1 cellular context compared by ENCODE assay signal in the genomic region with DNA sequence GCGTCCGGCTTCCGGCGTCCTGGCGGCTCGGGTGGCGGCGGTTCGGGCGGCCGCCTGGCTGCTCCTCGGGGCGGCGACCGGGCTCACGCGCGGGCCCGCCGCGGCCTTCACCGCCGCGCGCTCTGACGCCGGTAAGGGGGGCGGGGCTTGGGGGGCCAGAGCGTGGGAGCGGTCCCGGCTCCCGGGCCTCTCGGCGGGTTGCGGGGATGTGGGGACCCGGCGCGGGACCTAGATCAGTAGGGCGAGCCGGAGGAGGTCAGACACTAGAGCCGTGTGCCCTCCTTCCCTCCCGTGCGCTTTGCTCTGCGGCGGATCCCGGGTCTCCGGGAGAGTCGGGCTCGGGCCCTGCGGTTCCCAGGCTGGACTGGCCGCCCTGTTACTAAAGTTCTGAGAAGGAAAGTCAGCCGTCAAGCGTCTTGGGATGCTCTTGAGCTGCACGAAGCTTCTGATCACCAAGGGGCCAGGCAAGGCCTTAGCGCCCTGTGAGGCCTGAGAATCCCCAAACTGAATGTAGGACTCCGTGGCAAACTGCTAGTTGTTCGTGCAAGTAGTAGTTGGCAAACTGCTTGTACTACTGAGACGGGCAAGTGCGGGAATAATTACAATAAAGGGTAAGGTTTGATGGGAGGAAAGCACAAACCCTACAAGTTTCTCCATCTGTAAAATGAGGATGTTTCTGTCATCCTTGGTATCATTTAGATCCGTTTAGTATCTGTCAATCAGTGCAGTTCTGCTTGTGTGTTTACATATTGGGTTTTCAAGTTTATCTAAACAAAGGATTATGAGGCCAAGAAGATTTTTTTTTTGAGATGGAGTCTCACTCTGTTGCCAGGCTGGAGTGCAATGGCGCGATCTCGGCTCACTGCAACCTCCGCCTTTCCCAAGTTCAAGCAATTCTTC.
TF ChIP-seq lines count a peak whose summit lies in the region.

No MANE protein-coding gene starts in this region.

TF ChIP-seq in K562, 482 proteins besides CTCF, POLR2A, EP300 and RAD21 (continued from another document and continues in another):
- TF ChIP-seq ELF1 (tag; IDR thresholded peaks at IDR 0.05) (0 out of 2 replicates have a peak, but pooled peaks have one; percentile 7), ATF2 (CRISPR knock-in tag; IDR thresholded peaks at IDR 0.05) (no peak), ZKSCAN3 (CRISPR knock-in tag; IDR thresholded peaks at IDR 0.05) (no peak), TAF1 (IDR thresholded peaks at IDR 0.05; ENCODE audit: control insufficient read depth, extremely low read depth, insufficient read depth, low read length, severe bottlenecking) (peak; percentile 15), SMAD4 (CRISPR knock-in tag; conservative IDR thresholded peaks at IDR 0.05) (no peak), KLF6 (CRISPR knock-in tag; IDR thresholded peaks at IDR 0.05; ENCODE audit: borderline replicate concordance) (no peak), SP1 (CRISPR knock-in tag; IDR thresholded peaks at IDR 0.05) (no peak), NR2F6 (CRISPR knock-in tag; IDR thresholded peaks at IDR 0.05) (no peak), ZBTB2 (IDR thresholded peaks at IDR 0.05) (no peak), IRF2 (CRISPR knock-in tag; IDR thresholded peaks at IDR 0.05) (no peak), HMGN3 (IDR thresholded peaks at IDR 0.05; ENCODE audit: borderline replicate concordance, extremely low read depth, insufficient read length, low read depth, low read length) (no peak), KDM1A (IDR thresholded peaks at IDR 0.05) (peak in 1 of 2 experiments; percentile 12; a peak in 1 of 4 replicates), NRF1 (conservative IDR thresholded peaks at IDR 0.05 in 1 of 2, IDR thresholded peaks at IDR 0.05 in 1 of 2) (no peak), ZNF263 (CRISPR knock-in tag; IDR thresholded peaks at IDR 0.05; ENCODE audit: borderline replicate concordance) (peak; percentile 17; the same call in 1 of the 2 replicates), MYC (IDR thresholded peaks at IDR 0.05; ENCODE audit: low read depth, low read length) (0 out of 2 replicates have a peak, but pooled peaks have one; percentile 33), MYC (CRISPR knock-in tag; IDR thresholded peaks at IDR 0.05; ENCODE audit: borderline replicate concordance, low read depth) (no peak), UBTF (IDR thresholded peaks at IDR 0.05; ENCODE audit: borderline replicate concordance in 1 of 2, low read depth in 2 of 2, low read length in 2 of 2) (0 out of 4 replicates have a peak, but pooled peaks of 1 of the 2 experiments have one; percentile 3), CCNT2 (IDR thresholded peaks at IDR 0.05; ENCODE audit: borderline replicate concordance, extremely low read depth, insufficient read length, low read depth, low read length) (peak; percentile 48), ZNF12 (CRISPR knock-in tag; IDR thresholded peaks at IDR 0.05) (no peak), GABPB1 (CRISPR knock-in tag; IDR thresholded peaks at IDR 0.05) (0 out of 2 replicates have a peak, but pooled peaks have one; percentile 25), RB1 (IDR thresholded peaks at IDR 0.05; ENCODE audit: low read depth) (0 out of 2 replicates have a peak, but pooled peaks have one; percentile 12), HDAC3 (IDR thresholded peaks at IDR 0.05; ENCODE audit: borderline replicate concordance, partially characterized antibody) (no peak), E2F6 (IDR thresholded peaks at IDR 0.05; ENCODE audit: borderline replicate concordance in 1 of 2, extremely low read depth in 1 of 2, insufficient read depth in 1 of 2, insufficient read length in 1 of 2, low read depth in 1 of 2, low read length in 1 of 2, poor library complexity in 1 of 2, severe bottlenecking in 1 of 2) (peak; percentile 7 to 43), NFRKB (IDR thresholded peaks at IDR 0.05; ENCODE audit: low read depth) (no peak), PML (IDR thresholded peaks at IDR 0.05; ENCODE audit: low read length) (no peak), NR3C1 (CRISPR knock-in tag; IDR thresholded peaks at IDR 0.05) (no peak), FOXP1 (CRISPR knock-in tag; IDR thresholded peaks at IDR 0.05) (peak; percentile 48; the same call in 1 of the 2 replicates), SRSF1 (IDR thresholded peaks at IDR 0.05; ENCODE audit: low read depth, low read length) (no peak), ETS1 (conservative IDR thresholded peaks at IDR 0.05; ENCODE audit: control insufficient read depth, low read depth, low read length) (0 out of 2 replicates have a peak, but pooled peaks have one; percentile 18), TCF7L2 (IDR thresholded peaks at IDR 0.05; ENCODE audit: low read depth, low read length) (no peak), CEBPG (CRISPR knock-in tag; IDR thresholded peaks at IDR 0.05) (no peak), CEBPG (tag; conservative IDR thresholded peaks at IDR 0.05 in 1 of 2, IDR thresholded peaks at IDR 0.05 in 1 of 2) (no peak), ZFX (CRISPR knock-in tag; IDR thresholded peaks at IDR 0.05) (peak; percentile 48; the same call in 1 of the 2 replicates), ZNF551 (CRISPR knock-in tag; IDR thresholded peaks at IDR 0.05) (no peak), PHB (CRISPR knock-in tag; IDR thresholded peaks at IDR 0.05) (no peak), GTF2F1 (IDR thresholded peaks at IDR 0.05; ENCODE audit: low read depth, low read length) (no peak), BACH1 (tag; IDR thresholded peaks at IDR 0.05) (no peak), HMG20B (CRISPR knock-in tag; IDR thresholded peaks at IDR 0.05) (no peak), CHD2 (IDR thresholded peaks at IDR 0.05; ENCODE audit: low read depth, low read length) (no peak), RBBP5 (IDR thresholded peaks at IDR 0.05; ENCODE audit: borderline replicate concordance, insufficient read depth, low read length, poor library complexity, severe bottlenecking) (no peak), HSF4 (CRISPR knock-in tag; IDR thresholded peaks at IDR 0.05; ENCODE audit: borderline replicate concordance) (no peak), BDP1 (IDR thresholded peaks at IDR 0.05; ENCODE audit: insufficient read depth, insufficient read length) (no peak), POLR2G (IDR thresholded peaks at IDR 0.05; ENCODE audit: low read depth, low read length) (peak; percentile 9), SMARCE1 (IDR thresholded peaks at IDR 0.05) (no peak)
- TF ChIP-seq, protein P1, sequence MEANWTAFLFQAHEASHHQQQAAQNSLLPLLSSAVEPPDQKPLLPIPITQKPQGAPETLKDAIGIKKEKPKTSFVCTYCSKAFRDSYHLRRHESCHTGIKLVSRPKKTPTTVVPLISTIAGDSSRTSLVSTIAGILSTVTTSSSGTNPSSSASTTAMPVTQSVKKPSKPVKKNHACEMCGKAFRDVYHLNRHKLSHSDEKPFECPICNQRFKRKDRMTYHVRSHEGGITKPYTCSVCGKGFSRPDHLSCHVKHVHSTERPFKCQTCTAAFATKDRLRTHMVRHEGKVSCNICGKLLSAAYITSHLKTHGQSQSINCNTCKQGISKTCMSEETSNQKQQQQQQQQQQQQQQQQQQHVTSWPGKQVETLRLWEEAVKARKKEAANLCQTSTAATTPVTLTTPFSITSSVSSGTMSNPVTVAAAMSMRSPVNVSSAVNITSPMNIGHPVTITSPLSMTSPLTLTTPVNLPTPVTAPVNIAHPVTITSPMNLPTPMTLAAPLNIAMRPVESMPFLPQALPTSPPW (CRISPR knock-in tag; IDR thresholded peaks at IDR 0.05), result peak; percentile 53
- TF ChIP-seq, protein P2, sequence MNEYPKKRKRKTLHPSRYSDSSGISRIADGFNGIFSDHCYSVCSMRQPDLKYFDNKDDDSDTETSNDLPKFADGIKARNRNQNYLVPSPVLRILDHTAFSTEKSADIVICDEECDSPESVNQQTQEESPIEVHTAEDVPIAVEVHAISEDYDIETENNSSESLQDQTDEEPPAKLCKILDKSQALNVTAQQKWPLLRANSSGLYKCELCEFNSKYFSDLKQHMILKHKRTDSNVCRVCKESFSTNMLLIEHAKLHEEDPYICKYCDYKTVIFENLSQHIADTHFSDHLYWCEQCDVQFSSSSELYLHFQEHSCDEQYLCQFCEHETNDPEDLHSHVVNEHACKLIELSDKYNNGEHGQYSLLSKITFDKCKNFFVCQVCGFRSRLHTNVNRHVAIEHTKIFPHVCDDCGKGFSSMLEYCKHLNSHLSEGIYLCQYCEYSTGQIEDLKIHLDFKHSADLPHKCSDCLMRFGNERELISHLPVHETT (CRISPR knock-in tag; conservative IDR thresholded peaks at IDR 0.05 in 1 of 2, IDR thresholded peaks at IDR 0.05 in 1 of 2), result peak in 1 of 2 experiments; percentile 93; a peak in 1 of 4 replicates
- TF ChIP-seq, protein P3, sequence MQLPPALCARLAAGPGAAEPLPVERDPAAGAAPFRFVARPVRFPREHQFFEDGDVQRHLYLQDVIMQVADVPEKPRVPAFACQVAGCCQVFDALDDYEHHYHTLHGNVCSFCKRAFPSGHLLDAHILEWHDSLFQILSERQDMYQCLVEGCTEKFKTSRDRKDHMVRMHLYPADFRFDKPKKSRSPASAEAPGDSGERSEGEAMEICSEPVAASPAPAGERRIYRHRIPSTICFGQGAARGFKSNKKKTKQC (CRISPR knock-in tag; IDR thresholded peaks at IDR 0.05), result peak; percentile 58; the same call in 1 of the 2 replicates
- TF ChIP-seq, protein P4, sequence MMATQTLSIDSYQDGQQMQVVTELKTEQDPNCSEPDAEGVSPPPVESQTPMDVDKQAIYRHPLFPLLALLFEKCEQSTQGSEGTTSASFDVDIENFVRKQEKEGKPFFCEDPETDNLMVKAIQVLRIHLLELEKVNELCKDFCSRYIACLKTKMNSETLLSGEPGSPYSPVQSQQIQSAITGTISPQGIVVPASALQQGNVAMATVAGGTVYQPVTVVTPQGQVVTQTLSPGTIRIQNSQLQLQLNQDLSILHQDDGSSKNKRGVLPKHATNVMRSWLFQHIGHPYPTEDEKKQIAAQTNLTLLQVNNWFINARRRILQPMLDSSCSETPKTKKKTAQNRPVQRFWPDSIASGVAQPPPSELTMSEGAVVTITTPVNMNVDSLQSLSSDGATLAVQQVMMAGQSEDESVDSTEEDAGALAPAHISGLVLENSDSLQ (IDR thresholded peaks at IDR 0.05), result peak; percentile 59
- TF ChIP-seq, protein P5, sequence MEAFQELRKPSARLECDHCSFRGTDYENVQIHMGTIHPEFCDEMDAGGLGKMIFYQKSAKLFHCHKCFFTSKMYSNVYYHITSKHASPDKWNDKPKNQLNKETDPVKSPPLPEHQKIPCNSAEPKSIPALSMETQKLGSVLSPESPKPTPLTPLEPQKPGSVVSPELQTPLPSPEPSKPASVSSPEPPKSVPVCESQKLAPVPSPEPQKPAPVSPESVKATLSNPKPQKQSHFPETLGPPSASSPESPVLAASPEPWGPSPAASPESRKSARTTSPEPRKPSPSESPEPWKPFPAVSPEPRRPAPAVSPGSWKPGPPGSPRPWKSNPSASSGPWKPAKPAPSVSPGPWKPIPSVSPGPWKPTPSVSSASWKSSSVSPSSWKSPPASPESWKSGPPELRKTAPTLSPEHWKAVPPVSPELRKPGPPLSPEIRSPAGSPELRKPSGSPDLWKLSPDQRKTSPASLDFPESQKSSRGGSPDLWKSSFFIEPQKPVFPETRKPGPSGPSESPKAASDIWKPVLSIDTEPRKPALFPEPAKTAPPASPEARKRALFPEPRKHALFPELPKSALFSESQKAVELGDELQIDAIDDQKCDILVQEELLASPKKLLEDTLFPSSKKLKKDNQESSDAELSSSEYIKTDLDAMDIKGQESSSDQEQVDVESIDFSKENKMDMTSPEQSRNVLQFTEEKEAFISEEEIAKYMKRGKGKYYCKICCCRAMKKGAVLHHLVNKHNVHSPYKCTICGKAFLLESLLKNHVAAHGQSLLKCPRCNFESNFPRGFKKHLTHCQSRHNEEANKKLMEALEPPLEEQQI (IDR thresholded peaks at IDR 0.05), result no peak
